10 cellular contexts compared by ENCODE assay signal in genomic region chr5:143245929-143246561, GRCh38.
DNase-seq lines count a peak whose midpoint lies in the region; TF ChIP-seq lines count a peak whose summit lies in the region.
"Had no signal": no experiment of that assay in that cellular context is flagged by ENCODE, and none has a peak within 500 bp of the region (broad histone marks: within the 10 kb centered on the region; RNA-seq: fewer than 3 reads in every experiment).

No MANE protein-coding gene starts in this region.

- H4K20me1 ChIP-seq in MM.1S (ENCODE audit: insufficient read depth, low read length) = no peaks in the 10 kb centered on the region

- H3K9me3 ChIP-seq in A673 (ENCODE audit: low read depth, low read length, poor library complexity, severe bottlenecking) (no peaks in the 10 kb centered on the region), MM.1S (replicated peaks; ENCODE audit: insufficient read depth, low read length) (no peaks in the 10 kb centered on the region)

- H3K4me1 ChIP-seq in A673 (ENCODE audit: insufficient read depth, low read length, poor library complexity, severe bottlenecking) (peaks cover 5% of the 10 kb centered on the region), MM.1S (ENCODE audit: low read length) (no peaks in the 10 kb centered on the region)

- TF ChIP-seq CTCF in A673 (conservative IDR thresholded peaks at IDR 0.05; ENCODE audit: low read depth, low read length) (no peak), CD14-positive monocyte (IDR thresholded peaks at IDR 0.05) (no peak), MM.1S (IDR thresholded peaks at IDR 0.05; ENCODE audit: low read length) (no peak)

- no peak overlapping the region for H2AFZ ChIP-seq in MM.1S (ENCODE audit: low read length)

- POLR2A ChIA-PET in A673 (lab: Charles Lee; ENCODE audit: low non-redundant PET) = no interaction called here

- H3K9ac ChIP-seq in MM.1S (ENCODE audit: low read length) = no peak overlapping the region

- in situ Hi-C loops in SK-MEL-5 (cut with HindIII; ENCODE audit: low pct_unique_long_range_greater_than_20kb, low sequenced_read_pairs) = no loop called here

- peaks cover 0 to 2% (median 0%) of the 10 kb centered on the region in 3 donors for H3K27me3 Mint-ChIP-seq in CD14-positive monocyte (ENCODE audit: low read depth in 3 of 3)
- no peaks in the 10 kb centered on the region for H3K27me3 Mint-ChIP-seq in activated CD4-positive, alpha-beta T cell treated with anti-CD3 and anti-CD28 coated beads, Interleukin-2, amount 10 ng/mL, durations not matched to agents 24 days and 14 days

- no peaks in the 10 kb centered on the region for H3F3A ChIP-seq in MM.1S (ENCODE audit: insufficient read depth, low read length)

- no peak overlapping the region for H3K27ac Mint-ChIP-seq in CD14-positive monocyte
- H3K27ac Mint-ChIP-seq in activated CD4-positive, alpha-beta T cell treated with anti-CD3 and anti-CD28 coated beads, Interleukin-2, amount 10 ng/mL, durations not matched to agents 24 days and 14 days = no peak overlapping the region

- H3K4me3 Mint-ChIP-seq in CD14-positive monocyte = no peak overlapping the region
- H3K4me3 Mint-ChIP-seq in activated CD4-positive, alpha-beta T cell treated with anti-CD3 and anti-CD28 coated beads, Interleukin-2, amount 10 ng/mL, durations not matched to agents 24 days and 14 days = no peak overlapping the region

- H3K36me3 ChIP-seq in A673 (ENCODE audit: insufficient read depth, low read length, poor library complexity, severe bottlenecking) (no peaks in the 10 kb centered on the region), MM.1S (replicated peaks; ENCODE audit: insufficient read depth, low read length) (no peaks in the 10 kb centered on the region)

- BruUV-seq in A673 (replicated peaks; lab: Mats Ljungman, UMichigan) = no TSS peak

- no peaks in the 10 kb centered on the region for H3K9me2 ChIP-seq in MM.1S (replicated peaks; ENCODE audit: insufficient read depth, low read length)

- H3K4me1 Mint-ChIP-seq in CD14-positive monocyte = peaks cover 17% of the 10 kb centered on the region
- no peaks in the 10 kb centered on the region for H3K4me1 Mint-ChIP-seq in activated CD4-positive, alpha-beta T cell treated with anti-CD3 and anti-CD28 coated beads, Interleukin-2, amount 10 ng/mL, durations not matched to agents 24 days and 14 days

- H3K4me2 ChIP-seq in MM.1S (ENCODE audit: low read depth, low read length) = no peak overlapping the region

- H3K27me3 ChIP-seq in A673 (replicated peaks; ENCODE audit: insufficient read depth, low read depth, low read length, poor library complexity) (no peaks in the 10 kb centered on the region), MM.1S (replicated peaks; ENCODE audit: insufficient read depth, low read length) (no peaks in the 10 kb centered on the region)

- CTCF ChIA-PET in A673 (lab: Charles Lee) = no interaction called here

- DNase-seq in A673 (ENCODE audit: low spot score) = peak; percentile 24
- peak; percentile 68 for DNase-seq in HT-29 (ENCODE audit: low spot score)
- peak; percentile 48 for DNase-seq in SK-MEL-5 (ENCODE audit: low read depth, low spot score)
- DNase-seq in glomerular endothelial cell (ENCODE audit: extremely low read depth, low read depth, low spot score) = peak; percentile 33
- no peak for DNase-seq in CD14-positive monocyte (ENCODE audit: low spot score)
- no peak for DNase-seq in activated CD4-positive, alpha-beta T cell treated with anti-CD3 and anti-CD28 coated beads, Interleukin-2, amount 10 ng/mL, durations not matched to agents 24 days and 14 days
- DNase-seq in MM.1S = no peak
- DNase-seq in central memory CD4-positive, alpha-beta T cell = no peak
- DNase-seq: activated naive CD4-positive, alpha-beta T cell; left cardiac atrium had no signal

- H3K9me3 Mint-ChIP-seq in CD14-positive monocyte = peaks cover 5 to 16% (median 8%) of the 10 kb centered on the region in 7 donors
- H3K9me3 Mint-ChIP-seq in activated CD4-positive, alpha-beta T cell treated with anti-CD3 and anti-CD28 coated beads, Interleukin-2, amount 10 ng/mL, durations not matched to agents 24 days and 14 days = peaks cover 24% of the 10 kb centered on the region

- H3K4me3 ChIP-seq in A673 (ENCODE audit: low read depth, low read length, poor library complexity, severe bottlenecking) = no peak overlapping the region
- no peak overlapping the region for H3K4me3 ChIP-seq in MM.1S (ENCODE audit: low read length)

- no peaks in the 10 kb centered on the region for H3K79me2 ChIP-seq in MM.1S (ENCODE audit: low read length)

- no peaks in the 10 kb centered on the region for H3K36me3 Mint-ChIP-seq in CD14-positive monocyte
- peaks cover 6% of the 10 kb centered on the region for H3K36me3 Mint-ChIP-seq in activated CD4-positive, alpha-beta T cell treated with anti-CD3 and anti-CD28 coated beads, Interleukin-2, amount 10 ng/mL, durations not matched to agents 24 days and 14 days (ENCODE audit: low read depth)

- H3K27ac ChIP-seq in A673 (ENCODE audit: low read depth, low read length, poor library complexity, severe bottlenecking) (no peak overlapping the region), MM.1S (ENCODE audit: low read length) (no peak overlapping the region)

- intact Hi-C loops in A673 (cut with micrococcal nuclease; ENCODE audit: unreplicated experiment) = no loop called here
- intact Hi-C loops in CD14-positive monocyte (cut with micrococcal nuclease) = no loop called here
- intact Hi-C loops in activated CD4-positive, alpha-beta T cell treated with anti-CD3 and anti-CD28 coated beads, Interleukin-2, amount 10 ng/mL, durations not matched to agents 24 days and 14 days (cut with micrococcal nuclease) = no loop called here

Comparison
In these comparisons a context has a peak if more than half of its experiments do, and no peak if none do; other contexts are left out.
1. DNase-seq: peak in A673 (single experiment), HT-29 (single experiment), SK-MEL-5 (single experiment) and glomerular endothelial cell (single experiment); none in CD14-positive monocyte (single experiment), activated CD4-positive, alpha-beta T cell treated with anti-CD3 and anti-CD28 coated beads, Interleukin-2, amount 10 ng/mL, durations not matched to agents 24 days and 14 days (single experiment), MM.1S (single experiment) and central memory CD4-positive, alpha-beta T cell (single experiment).